Comparison of ENCODE assay signal across 6 cellular contexts in genomic region chr21:30408782-30409494, GRCh38. TPM values are rescaled to one million over a fixed set of nuclear protein-coding genes. Genes with fewer than 3 reads are reported as not detected.
DNase-seq lines count a peak whose midpoint lies in the region; ATAC-seq, FAIRE-seq and TF ChIP-seq lines count a peak whose summit lies in the region.

No MANE protein-coding gene starts in this region.

- DNase-seq in GM13976 (ENCODE audit: low spot score) = no peak
- peak; percentile 48 for DNase-seq in NCI-H2196 (lab: John Stamatoyannopoulos, UW; ENCODE audit: unreplicated experiment)
- peak; percentile 84 for DNase-seq in choroid plexus epithelial cell (ENCODE audit: low read depth)
- DNase-seq in small intestine = peak; percentile 4

- H3K27ac ChIP-seq in small intestine (ENCODE audit: low read depth in 1 of 2, low read length in 1 of 2) = no peak overlapping the region

- ATAC-seq in HG03108 (IDR thresholded peaks at IDR 0.05; ENCODE audit: unreplicated experiment) (no peak), HG02610 (IDR thresholded peaks at IDR 0.05; ENCODE audit: unreplicated experiment) (no peak)

- H3K4me3 ChIP-seq in choroid plexus epithelial cell (ENCODE audit: low read depth, low read length) (no peak overlapping the region), small intestine (ENCODE audit: low read depth in 1 of 2, low read length in 2 of 2) (no peak overlapping the region)

- no peaks in the 10 kb centered on the region for H3K36me3 ChIP-seq in small intestine (ENCODE audit: control insufficient read depth in 2 of 2, insufficient read depth in 2 of 2, low read length in 2 of 2)

- no peaks in the 10 kb centered on the region for H3K27me3 ChIP-seq in small intestine (ENCODE audit: control insufficient read depth in 2 of 2, insufficient read depth in 2 of 2, low read length in 2 of 2)

- in situ Hi-C loops in GM13976 (cut with MboI; ENCODE audit: low sequenced_read_pairs, unreplicated experiment) = no loop called here

- FAIRE-seq in small intestine (lab: Jason Lieb, UNC) = no peak

- peak; percentile 16 for TF ChIP-seq CTCF in GM13976 (IDR thresholded peaks at IDR 0.05; ENCODE audit: borderline replicate concordance, control extremely low read depth, extremely low read depth, insufficient read depth, missing control alignments)
- TF ChIP-seq CTCF in choroid plexus epithelial cell (conservative IDR thresholded peaks at IDR 0.05; ENCODE audit: low read depth, low read length) = peak; percentile 66

- H3K9me3 ChIP-seq in small intestine (ENCODE audit: control insufficient read depth, low read depth) = peaks cover 1% of the 10 kb centered on the region

- WGBS in small intestine, 3 donors = 26 to 44% (median 37%) methylated on average over 14 of the region's 14 CpGs

- no peaks in the 10 kb centered on the region for H3K4me1 ChIP-seq in small intestine (ENCODE audit: control insufficient read depth in 2 of 2, insufficient read depth in 1 of 2, low read depth in 1 of 2, low read length in 1 of 2)

RNA-seq across cellular contexts. Expression of gene KRTAP13-1, which starts 13.1 kb away (rescaled TPM):
- not detected for polyA plus RNA-seq in small intestine

RNA-seq across cellular contexts. Expression of gene KRTAP13-3, which starts 16.8 kb away (rescaled TPM):
- polyA plus RNA-seq in small intestine = not detected

RNA-seq across cellular contexts. Expression of gene KRTAP13-4, which starts 21.1 kb away (rescaled TPM):
- not detected for polyA plus RNA-seq in small intestine

RNA-seq across cellular contexts. Expression of gene KRTAP15-1, which starts 31.1 kb away (rescaled TPM):
- not detected for polyA plus RNA-seq in small intestine

RNA-seq across cellular contexts. Expression of gene KRTAP13-2, which starts 36.9 kb away (rescaled TPM):
- not detected for polyA plus RNA-seq in small intestine
